Comparison of ENCODE assay signal across 10 cellular contexts in genomic region chr4:185219551-185220344, GRCh38. TPM values are rescaled to one million over a fixed set of nuclear protein-coding genes. Genes with fewer than 3 reads are reported as not detected.
DNase-seq lines count a peak whose midpoint lies in the region; ATAC-seq, FAIRE-seq and TF ChIP-seq lines count a peak whose summit lies in the region.
"Had no signal": no experiment of that assay in that cellular context is flagged by ENCODE, and none has a peak within 500 bp of the region (broad histone marks: within the 10 kb centered on the region; RNA-seq: fewer than 3 reads in every experiment).

No MANE protein-coding gene starts in this region.

- DNase-seq in right lobe of liver (no peak), HepG2 (ENCODE audit: low spot score) (no peak), amniotic epithelial cell (ENCODE audit: low read depth) (peak; percentile 67), D341Med (ENCODE audit: low spot score) (no peak), WERI-Rb-1 (no peak)
- DNase-seq in stimulated activated CD4-positive, alpha-beta T cell treated with anti-CD3 and anti-CD28 coated beads, Interleukin-4, amount 100 ng/mL, for 24 hours, result no peak
- DNase-seq: DND-41; naive thymus-derived CD8-positive, alpha-beta T cell had no signal

- H3K36me3 Mint-ChIP-seq in nephron (ENCODE audit: low read depth), result peaks cover 3% of the 10 kb centered on the region

- H3K4me1 ChIP-seq in right lobe of liver (no peaks in the 10 kb centered on the region), HepG2 (ENCODE audit: insufficient read depth, low read length) (peaks cover 30% of the 10 kb centered on the region)

- no peaks in the 10 kb centered on the region for H3K36me3 ChIP-seq in right lobe of liver
- H3K36me3 ChIP-seq in HepG2 (replicated peaks in 1 of 2; ENCODE audit: control insufficient read depth in 1 of 2, insufficient read depth in 2 of 2, low read length in 2 of 2), result peaks cover 0 to 2% of the 10 kb centered on the region in 2 experiments; a peak in 1 of 5 replicates
- H3K36me3 ChIP-seq in WERI-Rb-1, result no peaks in the 10 kb centered on the region

- peaks cover 19% of the 10 kb centered on the region; the same call in 1 of the 2 replicates for H4K20me1 ChIP-seq in HepG2 (ENCODE audit: insufficient read depth, low read length)

- no peak overlapping the region for H3K9ac ChIP-seq in HepG2 (ENCODE audit: insufficient read depth, low read depth, low read length)

- no TSS peak for BruUV-seq in HepG2 (replicated peaks; lab: Mats Ljungman, UMichigan)

- H3K27ac Mint-ChIP-seq in nephron, result peak overlapping the region; percentile 62 to 84 (median 66)

- TF ChIP-seq CTCF in right lobe of liver (IDR thresholded peaks at IDR 0.05) (no peak), HepG2 (CRISPR knock-in tag; IDR thresholded peaks at IDR 0.05) (no peak), nephron (IDR thresholded peaks at IDR 0.05; ENCODE audit: unreplicated experiment in 3 of 3) (no peak), WERI-Rb-1 (IDR thresholded peaks at IDR 0.05; ENCODE audit: low read depth, low read length) (no peak)

- CTCF ChIA-PET in HepG2 (lab: Yijun Ruan, JAX; ENCODE audit: low intra/inter-chr PET ratio, low total read pairs), result no interaction called here

- H3K27ac ChIP-seq in right lobe of liver, result no peak overlapping the region
- no peak overlapping the region for H3K27ac ChIP-seq in HepG2 (ENCODE audit: extremely low read length, insufficient read depth, low read length)
- no peak overlapping the region for H3K27ac ChIP-seq in WERI-Rb-1

- POLR2A ChIA-PET in HepG2 (lab: Yijun Ruan, JAX), result interaction anchor here (1.0 kb wide), 1 partner anchor 21 kb away, joined by 4 read pairs; no protein-coding TSS in a partner anchor

- no peaks in the 10 kb centered on the region for H3K27me3 Mint-ChIP-seq in nephron (ENCODE audit: low read depth)
- H3K27me3 Mint-ChIP-seq: naive thymus-derived CD8-positive, alpha-beta T cell had no signal

- H3K4me3 ChIP-seq in right lobe of liver (no peak overlapping the region), HepG2 (replicated peaks in 1 of 3; ENCODE audit: insufficient read depth in 1 of 3, low read depth in 2 of 3, low read length in 3 of 3) (no peak overlapping the region), WERI-Rb-1 (ENCODE audit: low read depth, low read length) (no peak overlapping the region)

- ATAC-seq in right lobe of liver (peak; percentile 37 to 53 (median 48)), HepG2 (no peak), HG03139 (IDR thresholded peaks at IDR 0.05; ENCODE audit: unreplicated experiment) (peak; percentile 67)

- H3K27me3 ChIP-seq in right lobe of liver, result no peaks in the 10 kb centered on the region
- no peaks in the 10 kb centered on the region for H3K27me3 ChIP-seq in HepG2 (ENCODE audit: control insufficient read depth in 1 of 2, insufficient read depth in 2 of 2, low read length in 2 of 2)
- H3K27me3 ChIP-seq in WERI-Rb-1 (ENCODE audit: insufficient read depth, low read depth, severe bottlenecking), result no peaks in the 10 kb centered on the region

- intact Hi-C loops in right lobe of liver (cut with DNase I), result no loop called here
- intact Hi-C loops in HepG2 (cut with micrococcal nuclease; ENCODE audit: unreplicated experiment), result no loop called here

- WGBS in right lobe of liver (ENCODE audit: insufficient coverage, low coverage, low lambda C conversion rate, missing lambda C conversion rate), result 69% methylated on average over 3 of the region's 3 CpGs
- WGBS in HepG2 (ENCODE audit: low lambda C conversion rate), result 94% methylated on average over 3 of the region's 3 CpGs

- no peak overlapping the region for H2AFZ ChIP-seq in HepG2 (ENCODE audit: low read length)

- H3K9me3 Mint-ChIP-seq in nephron, result no peaks in the 10 kb centered on the region

- H3K79me2 ChIP-seq in HepG2 (ENCODE audit: insufficient read depth, low read length), result peaks cover 63% of the 10 kb centered on the region

- in situ Hi-C loops in HepG2 (cut with HindIII; ENCODE audit: extremely low pct_ligation_motif_present, low pct_unique_long_range_greater_than_20kb), result no loop called here

- H3K4me3 Mint-ChIP-seq in nephron, result peak overlapping the region in 1 of 3 experiments; percentile 16

- H3K9me3 ChIP-seq in right lobe of liver (no peaks in the 10 kb centered on the region), HepG2 (ENCODE audit: low read length) (no peaks in the 10 kb centered on the region), WERI-Rb-1 (ENCODE audit: severe bottlenecking) (no peaks in the 10 kb centered on the region)

- H3K4me2 ChIP-seq in HepG2 (ENCODE audit: low read depth, low read length), result no peak overlapping the region

- no peak for TF ChIP-seq RAD21 in HepG2 (CRISPR knock-in tag; IDR thresholded peaks at IDR 0.05)

- H3K4me1 Mint-ChIP-seq in nephron, result peaks cover 21% of the 10 kb centered on the region

- FAIRE-seq in HepG2 (lab: Jason Lieb, UNC), result no peak

- TF ChIP-seq POLR2A in right lobe of liver (IDR thresholded peaks at IDR 0.05) (no peak), HepG2 (IDR thresholded peaks at IDR 0.05; ENCODE audit: insufficient read depth in 1 of 2, low read depth in 2 of 2, low read length in 2 of 2) (no peak)

- no peak for TF ChIP-seq EP300 in HepG2 (IDR thresholded peaks at IDR 0.05; ENCODE audit: low read depth in 2 of 2, low read length in 2 of 2)
- TF ChIP-seq EP300 in HepG2 (CRISPR knock-in tag; IDR thresholded peaks at IDR 0.05; ENCODE audit: borderline replicate concordance), result no peak

TF ChIP-seq in HepG2, 621 proteins besides CTCF, POLR2A, EP300 and RAD21:
- no peak for TF ChIP-seq SIN3A (IDR thresholded peaks at IDR 0.05; ENCODE audit: borderline replicate concordance, low read depth, low read length)
- TF ChIP-seq HDAC1 (CRISPR knock-in tag; IDR thresholded peaks at IDR 0.05), result no peak
- TF ChIP-seq ZNF83 (CRISPR knock-in tag; IDR thresholded peaks at IDR 0.05; ENCODE audit: borderline replicate concordance), result no peak

RNA-seq across cellular contexts. Expression of gene SNX25, which starts 10.3 kb away (rescaled TPM):
- 10 to 100 TPM in 4 of 6 experiments, 1 to 10 TPM in 2; 8.0 to 13.0 (median 10.5) TPM for total RNA-seq in right lobe of liver
- 19.7 and 23.4 TPM in 2 replicates for total RNA-seq in HepG2 (2016; rRNA removed; fragmentation: Illumina TruSeq; extraction: Trizol)
- total RNA-seq in HepG2 (2016; cell fraction: cytosol; rRNA removed; fragmentation: Illumina TruSeq; extraction: Trizol; ENCODE audit: low read depth), result 116 and 134 TPM in 2 replicates
- 18.7 and 25.1 TPM in 2 replicates for total RNA-seq in HepG2 (2016; cell fraction: insoluble cytoplasmic fraction; rRNA removed; fragmentation: Illumina TruSeq; extraction: Trizol)
- total RNA-seq in HepG2 (2016; cell fraction: membrane; rRNA removed; fragmentation: Illumina TruSeq; extraction: Trizol), result 50.6 and 53.0 TPM in 2 replicates
- 24.7 and 25.8 TPM in 2 replicates for total RNA-seq in HepG2 (2016; cell fraction: nucleus; rRNA removed; fragmentation: Illumina TruSeq; extraction: Trizol)
- 21.2 and 23.5 TPM in 2 replicates for polyA plus RNA-seq in HepG2 (2011; rRNA removed)
- polyA plus RNA-seq in HepG2 (2011; cell fraction: cytosol; rRNA removed), result 6.4 and 11.9 TPM in 2 replicates
- 11.8 and 16.0 TPM in 2 replicates for polyA plus RNA-seq in HepG2 (2011; cell fraction: nucleus; rRNA removed)
- polyA plus RNA-seq in HepG2 (2012), result 23.5 and 24.1 TPM in 2 replicates
- 5.2 and 5.6 TPM in 2 replicates for polyA plus RNA-seq in HepG2 (2016; cell fraction: cytosol; fragmentation: Illumina TruSeq; extraction: Trizol; ENCODE audit: low read depth)
- polyA plus RNA-seq in HepG2 (2016; cell fraction: insoluble cytoplasmic fraction; fragmentation: Illumina TruSeq; extraction: Trizol; ENCODE audit: low read depth), result 15.3 and 15.6 TPM in 2 replicates
- 11.4 and 12.9 TPM in 2 replicates for polyA plus RNA-seq in HepG2 (2016; cell fraction: membrane; fragmentation: Illumina TruSeq; extraction: Trizol; ENCODE audit: low read depth)
- polyA plus RNA-seq in HepG2 (2016; cell fraction: nucleus; fragmentation: Illumina TruSeq; extraction: Trizol; ENCODE audit: insufficient read depth, low read depth), result 22.3 and 22.4 TPM in 2 replicates
- polyA minus RNA-seq in HepG2 (2011; rRNA and poly(A)+ RNA removed; ENCODE audit: low replicate concordance), result 32.3 and 43.0 TPM in 2 replicates
- 21.2 and 26.6 TPM in 2 replicates for polyA minus RNA-seq in HepG2 (2011; cell fraction: cytosol; rRNA and poly(A)+ RNA removed)
- 47.5 and 59.8 TPM in 2 replicates for polyA minus RNA-seq in HepG2 (2011; cell fraction: nucleus; rRNA and poly(A)+ RNA removed)

RNA-seq across cellular contexts. Expression of gene CFAP97, which starts 15.9 kb away (rescaled TPM):
- 10 to 100 TPM; 11.7 to 25.6 (median 20.5) TPM for total RNA-seq in right lobe of liver
- 44.4 and 67.9 TPM in 2 replicates for total RNA-seq in HepG2 (2016; rRNA removed; fragmentation: Illumina TruSeq; extraction: Trizol)
- 10.4 and 12.7 TPM in 2 replicates for total RNA-seq in HepG2 (2016; cell fraction: cytosol; rRNA removed; fragmentation: Illumina TruSeq; extraction: Trizol; ENCODE audit: low read depth)
- 44.5 and 66.3 TPM in 2 replicates for total RNA-seq in HepG2 (2016; cell fraction: insoluble cytoplasmic fraction; rRNA removed; fragmentation: Illumina TruSeq; extraction: Trizol)
- total RNA-seq in HepG2 (2016; cell fraction: membrane; rRNA removed; fragmentation: Illumina TruSeq; extraction: Trizol), result 34.3 and 42.9 TPM in 2 replicates
- 29.7 and 33.6 TPM in 2 replicates for total RNA-seq in HepG2 (2016; cell fraction: nucleus; rRNA removed; fragmentation: Illumina TruSeq; extraction: Trizol)
- polyA plus RNA-seq in HepG2 (2011; rRNA removed), result 22.6 and 32.1 TPM in 2 replicates
- 11.1 and 19.6 TPM in 2 replicates for polyA plus RNA-seq in HepG2 (2011; cell fraction: cytosol; rRNA removed)
- 8.6 and 13.8 TPM in 2 replicates for polyA plus RNA-seq in HepG2 (2011; cell fraction: nucleus; rRNA removed)
- polyA plus RNA-seq in HepG2 (2012), result 26.2 and 40.6 TPM in 2 replicates
- polyA plus RNA-seq in HepG2 (2016; cell fraction: cytosol; fragmentation: Illumina TruSeq; extraction: Trizol; ENCODE audit: low read depth), result 3.5 and 4.6 TPM in 2 replicates
- 49.3 and 51.9 TPM in 2 replicates for polyA plus RNA-seq in HepG2 (2016; cell fraction: insoluble cytoplasmic fraction; fragmentation: Illumina TruSeq; extraction: Trizol; ENCODE audit: low read depth)
- polyA plus RNA-seq in HepG2 (2016; cell fraction: membrane; fragmentation: Illumina TruSeq; extraction: Trizol; ENCODE audit: low read depth), result 14.3 and 17.2 TPM in 2 replicates
- 25.5 and 26.7 TPM in 2 replicates for polyA plus RNA-seq in HepG2 (2016; cell fraction: nucleus; fragmentation: Illumina TruSeq; extraction: Trizol; ENCODE audit: insufficient read depth, low read depth)
- polyA minus RNA-seq in HepG2 (2011; rRNA and poly(A)+ RNA removed; ENCODE audit: low replicate concordance), result 9.1 and 15.6 TPM in 2 replicates
- 25.9 and 35.6 TPM in 2 replicates for polyA minus RNA-seq in HepG2 (2011; cell fraction: cytosol; rRNA and poly(A)+ RNA removed)
- polyA minus RNA-seq in HepG2 (2011; cell fraction: nucleus; rRNA and poly(A)+ RNA removed), result 51.6 and 68.6 TPM in 2 replicates
